8 cellular contexts compared by ENCODE assay signal in the genomic region with DNA sequence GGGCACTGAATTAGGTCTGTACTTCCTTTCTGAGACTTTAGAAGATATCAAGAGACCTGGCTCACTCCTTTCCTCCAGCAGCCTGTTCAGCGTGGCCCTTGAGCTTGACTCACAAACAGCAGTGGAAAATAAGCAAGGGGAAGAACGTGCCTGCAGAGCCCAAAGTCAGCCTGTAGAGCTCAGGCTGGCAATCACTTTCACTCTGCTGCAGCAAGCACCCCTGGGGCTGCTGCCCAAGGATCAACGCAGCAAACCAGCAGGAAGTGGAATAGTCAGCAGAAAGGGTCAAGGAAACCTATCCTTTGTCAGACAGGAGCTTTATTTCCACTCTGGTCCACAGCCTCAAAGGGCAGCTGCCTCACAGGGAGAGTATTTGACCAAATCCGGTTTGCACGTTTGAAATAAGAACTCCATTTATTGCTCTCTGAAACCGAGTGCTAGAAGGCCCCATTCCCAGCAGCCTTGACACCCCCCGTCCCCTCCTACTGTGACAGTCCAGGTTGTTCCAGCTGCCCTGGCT.
A peak's percentile ranks its signal among the peaks of the same experiment; 100 is the strongest.
DNase-seq lines count a peak whose midpoint lies in the region.

No MANE protein-coding gene starts in this region.

- no peaks in the 10 kb centered on the region for H4K20me1 ChIP-seq in GM23248 (ENCODE audit: insufficient read depth)

- no peaks in the 10 kb centered on the region for H3K36me3 ChIP-seq in CD8-positive, alpha-beta memory T cell (ENCODE audit: insufficient read depth, low read length)
- no peaks in the 10 kb centered on the region for H3K36me3 ChIP-seq in GM23248 (ENCODE audit: low read depth)

- no peaks in the 10 kb centered on the region for H3K9me3 Mint-ChIP-seq in CD8-positive, alpha-beta memory T cell
- H3K9me3 Mint-ChIP-seq in activated naive CD8-positive, alpha-beta T cell (ENCODE audit: low read depth) = no peaks in the 10 kb centered on the region

- H3K9me2 ChIP-seq in GM23248 (ENCODE audit: insufficient read depth) = no peaks in the 10 kb centered on the region

- H3K27me3 Mint-ChIP-seq in CD8-positive, alpha-beta memory T cell = peaks cover 0 to 2% of the 10 kb centered on the region in 2 donors
- peaks cover 3% of the 10 kb centered on the region for H3K27me3 Mint-ChIP-seq in activated naive CD8-positive, alpha-beta T cell

- H3K36me3 Mint-ChIP-seq in CD8-positive, alpha-beta memory T cell = no peaks in the 10 kb centered on the region
- peaks cover 5% of the 10 kb centered on the region for H3K36me3 Mint-ChIP-seq in activated naive CD8-positive, alpha-beta T cell

- H3K27ac ChIP-seq in CD8-positive, alpha-beta memory T cell (ENCODE audit: low read depth, low read length) = peak overlapping the region; percentile 65
- H3K27ac ChIP-seq in GM23248 = peak overlapping the region; percentile 99

- peaks cover 36 to 55% (median 51%) of the 10 kb centered on the region in 3 donors for H3K4me1 Mint-ChIP-seq in CD8-positive, alpha-beta memory T cell
- H3K4me1 Mint-ChIP-seq in activated naive CD8-positive, alpha-beta T cell (ENCODE audit: low read depth) = peaks cover 32% of the 10 kb centered on the region

- peak overlapping the region; percentile 79 to 98 (median 96) for H3K27ac Mint-ChIP-seq in CD8-positive, alpha-beta memory T cell
- H3K27ac Mint-ChIP-seq in activated naive CD8-positive, alpha-beta T cell = peak overlapping the region; percentile 78

- H3K79me2 ChIP-seq in GM23248 (ENCODE audit: insufficient read depth) = no peaks in the 10 kb centered on the region

- POLR2A ChIA-PET in CD8-positive, alpha-beta memory T cell (lab: Charles Lee) = interaction anchor here (0.7 to 1.8 kb wide), 11 partner anchors 21 to 1549 kb away, joined by 3 to 7 read pairs (median 3); a partner anchor contains a TSS

- H3K9ac ChIP-seq in GM23248 = peak overlapping the region; percentile 87

- in situ Hi-C loops in GM23248 (cut with MboI) = no loop called here

- peak overlapping the region; percentile 80 for H2AFZ ChIP-seq in GM23248

- no peaks in the 10 kb centered on the region for H3K9me3 ChIP-seq in CD8-positive, alpha-beta memory T cell (ENCODE audit: low read length)
- no peaks in the 10 kb centered on the region for H3K9me3 ChIP-seq in GM23248 (ENCODE audit: low read depth)

- H3F3A ChIP-seq in GM23248 (ENCODE audit: insufficient read depth) = peaks cover 54% of the 10 kb centered on the region

- H3K27me3 ChIP-seq in CD8-positive, alpha-beta memory T cell (ENCODE audit: insufficient read depth, low read length, poor library complexity, severe bottlenecking) = no peaks in the 10 kb centered on the region
- H3K27me3 ChIP-seq in GM23248 (replicated peaks; ENCODE audit: insufficient read depth) = no peaks in the 10 kb centered on the region

- DNase-seq in CD8-positive, alpha-beta memory T cell = peak in 4 of 5 donors; percentile 34 to 75 (median 40)
- DNase-seq in GM23248 (peak; percentile 92), NOMO-1 (lab: John Stamatoyannopoulos, UW; ENCODE audit: unreplicated experiment in 2 of 2) (peak; percentile 76 to 83), iris pigment epithelial cell (ENCODE audit: low read depth) (peak; percentile 77), SK-N-DZ (ENCODE audit: low spot score) (no peak), NCI-H510A treated with DMSO at 0.1 percent for 48 hours (lab: John Stamatoyannopoulos, UW) (no peak)
- peak in 2 of 3 donors; percentile 28 to 53 for DNase-seq in stimulated activated CD4-positive, alpha-beta T cell treated with anti-CD3 and anti-CD28 coated beads, TNF-alpha, amount 100 ng/mL, for 48 hours (ENCODE audit: low read depth in 3 of 3)

- 5% methylated on average over 7 of the region's 7 CpGs for WGBS in GM23248 (ENCODE audit: low coverage in 1 of 2, low lambda C conversion rate in 2 of 2, missing lambda C conversion rate in 2 of 2), 2 experiments

- H3K4me3 Mint-ChIP-seq in CD8-positive, alpha-beta memory T cell = peak overlapping the region; percentile 51 to 75 (median 63)
- no peak overlapping the region for H3K4me3 Mint-ChIP-seq in activated naive CD8-positive, alpha-beta T cell

- H3K4me1 ChIP-seq in CD8-positive, alpha-beta memory T cell (ENCODE audit: insufficient read depth, low read length) = peaks cover 26% of the 10 kb centered on the region
- peaks cover 47% of the 10 kb centered on the region for H3K4me1 ChIP-seq in GM23248 (ENCODE audit: insufficient read depth)

- peak overlapping the region; percentile 89 for H3K4me2 ChIP-seq in GM23248 (ENCODE audit: unreplicated experiment)

- CTCF ChIA-PET in CD8-positive, alpha-beta memory T cell (lab: Charles Lee) = interaction anchor here (0.7 to 3.5 kb wide), 19 partner anchors 14 to 171 kb away, joined by 3 to 17 read pairs (median 3); a partner anchor contains a TSS

- peak overlapping the region; percentile 16 for H3K4me3 ChIP-seq in CD8-positive, alpha-beta memory T cell (ENCODE audit: low read length)
- H3K4me3 ChIP-seq in GM23248 = peak overlapping the region; percentile 57

Comparison
In these comparisons a context has a peak if more than half of its experiments do, and no peak if none do; other contexts are left out.
1. DNase-seq: peak in CD8-positive, alpha-beta memory T cell (4 of 5), GM23248 (single experiment), NOMO-1 (2 of 2), iris pigment epithelial cell (single experiment) and stimulated activated CD4-positive, alpha-beta T cell treated with anti-CD3 and anti-CD28 coated beads, TNF-alpha, amount 100 ng/mL, for 48 hours (2 of 3); none in SK-N-DZ (single experiment) and NCI-H510A treated with DMSO at 0.1 percent for 48 hours (single experiment).